15 cellular contexts compared by ENCODE assay signal in the genomic region with DNA sequence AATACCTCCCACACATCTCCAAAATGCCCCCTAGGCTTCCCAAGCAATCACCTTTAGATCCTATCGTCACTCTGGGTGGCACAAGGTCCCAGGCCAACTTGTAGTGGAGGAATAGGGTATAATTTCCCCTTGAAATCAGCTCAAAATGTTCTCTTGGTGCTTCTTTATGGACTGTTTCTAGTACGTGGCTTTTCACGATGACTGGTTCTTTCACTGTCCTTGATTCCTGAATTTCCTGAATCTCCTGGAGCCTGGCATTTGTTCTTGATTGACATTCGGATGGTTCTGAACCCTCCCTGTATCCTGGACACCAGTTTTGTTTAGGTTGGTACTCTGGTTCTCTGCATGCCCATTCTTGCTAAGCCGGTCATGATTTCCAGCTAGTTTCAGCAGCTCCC. TPM values are rescaled to one million over a fixed set of nuclear protein-coding genes. Genes with fewer than 3 reads are reported as not detected.
DNase-seq lines count a peak whose midpoint lies in the region; ATAC-seq, FAIRE-seq and TF ChIP-seq lines count a peak whose summit lies in the region.
"Had no signal": no experiment of that assay in that cellular context is flagged by ENCODE, and none has a peak within 500 bp of the region (broad histone marks: within the 10 kb centered on the region; RNA-seq: fewer than 3 reads in every experiment).

No MANE protein-coding gene starts in this region.

- H3K9ac ChIP-seq in keratinocyte (ENCODE audit: control insufficient read depth, extremely low read depth, insufficient read depth, low read length) = peak overlapping the region; percentile 69

- FAIRE-seq in A549 (lab: Jason Lieb, UNC) (no peak), keratinocyte (lab: Jason Lieb, UNC) (peak; percentile 95), frontal cortex (lab: Jason Lieb, UNC) (no peak)

- H3K9me3 ChIP-seq in A549 (no peaks in the 10 kb centered on the region), body of pancreas (no peaks in the 10 kb centered on the region), keratinocyte (ENCODE audit: control insufficient read depth, low read depth, low read length) (no peaks in the 10 kb centered on the region)

- H3K4me3 ChIP-seq in A549 = no peak overlapping the region
- H3K4me3 ChIP-seq in body of pancreas = no peak overlapping the region
- H3K4me3 ChIP-seq in keratinocyte (ENCODE audit: control insufficient read depth in 2 of 3, extremely low read depth in 1 of 3, insufficient read depth in 2 of 3, low read depth in 1 of 3, low read length in 3 of 3) = peak overlapping the region in 1 of 3 experiments; percentile 44
- H3K4me3 ChIP-seq: PC-9 had no signal

- POLR2A ChIA-PET in A549 (lab: Yijun Ruan, JAX) = interaction anchor here (0.5 to 0.8 kb wide), 2 partner anchors 9 to 259 kb away, joined by 3 read pairs; no protein-coding TSS in a partner anchor

- TF ChIP-seq POLR2A in A549 (IDR thresholded peaks at IDR 0.05; ENCODE audit: low read length) = no peak
- TF ChIP-seq POLR2A in body of pancreas (IDR thresholded peaks at IDR 0.05) = no peak

- intact Hi-C loops in body of pancreas (cut with DNase I) = no loop called here

- TF ChIP-seq CTCF in A549 (IDR thresholded peaks at IDR 0.05) (no peak), body of pancreas (IDR thresholded peaks at IDR 0.05) (no peak), keratinocyte (optimal IDR thresholded peaks at IDR 0.05 in 1 of 3, IDR thresholded peaks at IDR 0.05 in 1 of 3, conservative IDR thresholded peaks at IDR 0.05 in 1 of 3; ENCODE audit: extremely low read depth in 1 of 3, insufficient read depth in 2 of 3, low read length in 3 of 3) (no peak)

- H3K79me2 ChIP-seq in keratinocyte (ENCODE audit: control insufficient read depth, insufficient read depth, low read length) = no peaks in the 10 kb centered on the region

- no peak for TF ChIP-seq EP300 in A549 (IDR thresholded peaks at IDR 0.05)

- H3K27ac ChIP-seq in A549 (no peak overlapping the region), body of pancreas (peak overlapping the region in 3 of 4 donors; percentile 28 to 55 (median 51)), keratinocyte (ENCODE audit: control insufficient read depth, insufficient read depth, low read length) (peak overlapping the region; percentile 93)
- H3K27ac ChIP-seq: HL-60, PC-9 had no signal

- peak overlapping the region; percentile 0 for H2AFZ ChIP-seq in keratinocyte (ENCODE audit: control insufficient read depth, low read length)
- H2AFZ ChIP-seq: PC-9 had no signal

- no peak for DNase-seq in A549 (ENCODE audit: low read depth in 1 of 2, low spot score in 1 of 2)
- DNase-seq in HPDE6-E6E7 (ENCODE audit: extremely low spot score) = peak; percentile 60
- DNase-seq in body of pancreas = no peak
- no peak for DNase-seq in keratinocyte (ENCODE audit: low read depth, low spot score)
- no peak for DNase-seq in amygdala (lab: John Stamatoyannopoulos, UW)
- DNase-seq in frontal cortex (ENCODE audit: low spot score in 2 of 2) = no peak
- no peak for DNase-seq in Ammon's horn (ENCODE audit: low spot score)
- DNase-seq in NOMO-1 treated with DMSO at 0.1 percent for 48 hours (lab: John Stamatoyannopoulos, UW; ENCODE audit: unreplicated experiment) = no peak
- DNase-seq: DMS153, H7, NCI-H187 treated with DMSO at 0.1 percent for 48 hours, NCI-H774, PC-9 had no signal

- no peaks in the 10 kb centered on the region for H4K20me1 ChIP-seq in keratinocyte (ENCODE audit: control insufficient read depth, extremely low read depth, insufficient read depth, low read length)

- peaks cover 8% of the 10 kb centered on the region for H3K4me1 ChIP-seq in A549
- H3K4me1 ChIP-seq in body of pancreas = peaks cover 12% of the 10 kb centered on the region
- peaks cover 26% of the 10 kb centered on the region for H3K4me1 ChIP-seq in keratinocyte (ENCODE audit: control insufficient read depth, extremely low read depth, insufficient read depth, low read length)

- no peak overlapping the region for H3K4me2 ChIP-seq in A549
- peak overlapping the region; percentile 67 for H3K4me2 ChIP-seq in keratinocyte (ENCODE audit: control insufficient read depth, extremely low read depth, insufficient read depth, low read depth, low read length)
- H3K4me2 ChIP-seq: PC-9 had no signal

- CTCF ChIA-PET in A549 (lab: Yijun Ruan, JAX) = interaction anchor here (1.0 to 1.9 kb wide), 6 partner anchors 12 to 275 kb away, joined by 3 to 8 read pairs (median 4); partner anchors contain the start of genes GEMIN4 and TIMM22

- dilution Hi-C loops in keratinocyte (cut with MboI; ENCODE audit: extremely low pct_ligation_motif_present, low sequenced_read_pairs) = no loop called here

- peak; percentile 62 to 63 for ATAC-seq in A549
- ATAC-seq in body of pancreas = no peak
- ATAC-seq: Right ventricle myocardium inferior had no signal

- no peak for TF ChIP-seq RAD21 in A549 (conservative IDR thresholded peaks at IDR 0.05 in 1 of 2, IDR thresholded peaks at IDR 0.05 in 1 of 2)

- H3K36me3 ChIP-seq in body of pancreas (replicated peaks in 1 of 2; ENCODE audit: insufficient read depth in 1 of 2, low read depth in 2 of 2) (no peaks in the 10 kb centered on the region), keratinocyte (ENCODE audit: control insufficient read depth in 2 of 2, extremely low read depth in 1 of 2, insufficient read depth in 2 of 2, low read length in 2 of 2) (peaks cover 0 to 3% of the 10 kb centered on the region in 2 experiments)

- WGBS in A549 (ENCODE audit: missing lambda C conversion rate) = 86% methylated on average over 5 of the region's 5 CpGs
- WGBS in body of pancreas, 2 donors = 44 to 48% methylated on average over 5 of the region's 5 CpGs

- no peaks in the 10 kb centered on the region for H3K9me1 ChIP-seq in keratinocyte (ENCODE audit: control insufficient read depth, extremely low read depth, insufficient read depth, low read length)

- H3K27me3 ChIP-seq in body of pancreas (no peaks in the 10 kb centered on the region), keratinocyte (ENCODE audit: control insufficient read depth, extremely low read depth, insufficient read depth, low read length) (no peaks in the 10 kb centered on the region)

TF ChIP-seq in A549, 52 proteins besides CTCF, POLR2A, EP300 and RAD21 (continues in another document):
- TF ChIP-seq PHF8 (IDR thresholded peaks at IDR 0.05; ENCODE audit: borderline replicate concordance, low read depth) = no peak

RNA-seq across cellular contexts. Expression of gene VPS53, which starts 6.9 kb away (rescaled TPM):
- 32.1 and 34.2 TPM in 2 replicates for polyA plus RNA-seq in A549 (2011; rRNA removed)
- 18.0 and 21.3 TPM in 2 replicates for polyA plus RNA-seq in A549 (2012; cell fraction: cytosol; rRNA removed)
- 20.1 and 22.7 TPM in 2 replicates for polyA plus RNA-seq in A549 (2012; cell fraction: nucleus; rRNA removed)
- polyA plus RNA-seq in A549 (2017; fragmentation: RNase III; extraction: RNeasy Plus Mini Kit Qiagen cat#74134 plus additional on column Dnase treatment) = 20.0 to 21.7 TPM (median 21.5 TPM) in 3 replicates
- 135 and 173 TPM in 2 replicates for polyA minus RNA-seq in A549 (2011; rRNA and poly(A)+ RNA removed)
- 10 to 100 TPM; 14.0 to 19.1 TPM for total RNA-seq in body of pancreas
- 32.0 to 38.2 TPM (median 33.2 TPM) in 3 replicates for polyA plus RNA-seq in keratinocyte
- 117 TPM for polyA plus RNA-seq in keratinocyte (2011; ENCODE audit: low read depth)
- 29.3 and 30.1 TPM in 2 replicates for polyA plus RNA-seq in keratinocyte (2011; cell fraction: cytosol; rRNA removed)
- 61.1 and 74.0 TPM in 2 replicates for polyA plus RNA-seq in keratinocyte (2011; cell fraction: nucleus; rRNA removed)
- polyA plus RNA-seq in keratinocyte (2012; ENCODE audit: low replicate concordance) = 22.9 and 38.4 TPM in 2 replicates
- polyA minus RNA-seq in keratinocyte = 150 to 280 TPM (median 212 TPM) in 3 replicates
- 58.3 TPM for polyA minus RNA-seq in keratinocyte (2011; cell fraction: cytosol; rRNA and poly(A)+ RNA removed)
- polyA minus RNA-seq in keratinocyte (2011; cell fraction: nucleus; rRNA and poly(A)+ RNA removed) = 73.5 and 142 TPM in 2 replicates
- 20.4 TPM for total RNA-seq in frontal cortex

RNA-seq across cellular contexts. Expression of gene TLCD3A, which starts 10.9 kb away (rescaled TPM):
- polyA plus RNA-seq in A549 (2011; rRNA removed) = 29.5 and 35.1 TPM in 2 replicates
- 42.9 and 53.3 TPM in 2 replicates for polyA plus RNA-seq in A549 (2012; cell fraction: cytosol; rRNA removed)
- polyA plus RNA-seq in A549 (2012; cell fraction: nucleus; rRNA removed) = 35.4 and 40.6 TPM in 2 replicates
- polyA plus RNA-seq in A549 (2017; fragmentation: RNase III; extraction: RNeasy Plus Mini Kit Qiagen cat#74134 plus additional on column Dnase treatment) = 28.5 to 31.5 TPM (median 30.8 TPM) in 3 replicates
- 47.1 and 53.6 TPM in 2 replicates for polyA minus RNA-seq in A549 (2011; rRNA and poly(A)+ RNA removed)
- total RNA-seq in body of pancreas = 1 to 10 TPM; 3.6 to 7.9 TPM
- 34.1 to 44.3 TPM (median 41.1 TPM) in 3 replicates for polyA plus RNA-seq in keratinocyte
- 10.9 TPM for polyA plus RNA-seq in keratinocyte (2011; ENCODE audit: low read depth)
- 34.1 and 36.9 TPM in 2 replicates for polyA plus RNA-seq in keratinocyte (2011; cell fraction: cytosol; rRNA removed)
- polyA plus RNA-seq in keratinocyte (2011; cell fraction: nucleus; rRNA removed) = 39.3 and 44.7 TPM in 2 replicates
- 25.2 and 45.1 TPM in 2 replicates for polyA plus RNA-seq in keratinocyte (2012; ENCODE audit: low replicate concordance)
- 47.0 to 93.3 TPM (median 50.5 TPM) in 3 replicates for polyA minus RNA-seq in keratinocyte
- polyA minus RNA-seq in keratinocyte (2011; cell fraction: cytosol; rRNA and poly(A)+ RNA removed) = 43.4 TPM
- 20.7 and 34.0 TPM in 2 replicates for polyA minus RNA-seq in keratinocyte (2011; cell fraction: nucleus; rRNA and poly(A)+ RNA removed)
- 11.4 TPM for total RNA-seq in frontal cortex

RNA-seq across cellular contexts. Expression of gene GEMIN4, which starts 30.5 kb away (rescaled TPM):
- polyA plus RNA-seq in A549 (2011; rRNA removed) (36.1 and 51.8 TPM in 2 replicates), A549 (2017; fragmentation: RNase III; extraction: RNeasy Plus Mini Kit Qiagen cat#74134 plus additional on column Dnase treatment) (45.5 to 49.0 TPM (median 47.6 TPM) in 3 replicates), keratinocyte (29.5 to 34.2 TPM (median 30.2 TPM) in 3 replicates)
- 47.7 and 57.8 TPM in 2 replicates for polyA plus RNA-seq in A549 (2012; cell fraction: cytosol; rRNA removed)
- polyA plus RNA-seq in A549 (2012; cell fraction: nucleus; rRNA removed) = 87.8 and 97.5 TPM in 2 replicates
- polyA minus RNA-seq in A549 (2011; rRNA and poly(A)+ RNA removed) = 75.5 and 86.7 TPM in 2 replicates
- total RNA-seq in body of pancreas (1 to 10 TPM; 5.6 to 7.3 TPM), frontal cortex (7.7 TPM)
- polyA plus RNA-seq in keratinocyte (2011; ENCODE audit: low read depth) = 8.8 TPM
- 18.4 and 23.9 TPM in 2 replicates for polyA plus RNA-seq in keratinocyte (2011; cell fraction: cytosol; rRNA removed)
- polyA plus RNA-seq in keratinocyte (2011; cell fraction: nucleus; rRNA removed) = 29.3 and 45.9 TPM in 2 replicates
- 16.2 and 29.7 TPM in 2 replicates for polyA plus RNA-seq in keratinocyte (2012; ENCODE audit: low replicate concordance)
- 35.9 to 107 TPM (median 40.7 TPM) in 3 replicates for polyA minus RNA-seq in keratinocyte
- polyA minus RNA-seq in keratinocyte (2011; cell fraction: cytosol; rRNA and poly(A)+ RNA removed) = 26.7 TPM
- 26.0 and 32.7 TPM in 2 replicates for polyA minus RNA-seq in keratinocyte (2011; cell fraction: nucleus; rRNA and poly(A)+ RNA removed)

Comparison
In these comparisons a context has a peak if more than half of its experiments do, and no peak if none do; other contexts are left out.
1. H3K27ac ChIP-seq: peak in body of pancreas (3 of 4) and keratinocyte (single experiment); none in A549 (0 of 2).